Comparison of ENCODE assay signal across 9 cellular contexts in the genomic region with DNA sequence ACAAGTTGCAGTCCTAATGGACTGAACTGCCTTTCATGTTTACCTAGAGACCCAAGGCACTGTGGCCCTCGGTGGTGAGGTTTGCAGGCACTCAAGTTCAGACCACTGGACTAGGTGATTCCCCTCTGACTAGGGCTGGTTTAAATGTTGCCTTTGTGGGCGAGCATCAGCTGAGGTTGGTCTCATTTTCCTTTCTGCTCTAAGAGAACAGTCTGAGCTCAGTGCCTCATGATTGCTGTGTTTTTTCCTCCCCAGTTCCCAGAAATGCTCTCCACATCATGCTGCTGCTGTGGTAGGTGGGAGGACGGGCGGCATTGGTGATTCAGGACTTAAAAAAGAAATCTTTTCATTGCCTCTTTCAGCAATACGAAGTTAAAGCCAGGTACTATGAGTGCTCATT.
A peak's percentile ranks its signal among the peaks of the same experiment; 100 is the strongest.
DNase-seq lines count a peak whose midpoint lies in the region; ATAC-seq lines count a peak whose summit lies in the region.
"Had no signal": no experiment of that assay in that cellular context is flagged by ENCODE, and none has a peak within 500 bp of the region (broad histone marks: within the 10 kb centered on the region; RNA-seq: fewer than 3 reads in every experiment).

No MANE protein-coding gene starts in this region.

- ATAC-seq in GM21825 (IDR thresholded peaks at IDR 0.05; ENCODE audit: unreplicated experiment) = peak; percentile 92
- peak; percentile 97 for ATAC-seq in HG03460 (IDR thresholded peaks at IDR 0.05; ENCODE audit: unreplicated experiment)

- CTCF ChIA-PET in activated CD4-positive, alpha-beta T cell treated with anti-CD3 and anti-CD28 coated beads, Interleukin-2, amount 10 ng/mL, durations not matched to agents 7 days and 5 days (lab: Charles Lee) = interaction anchor here (0.5 to 1.4 kb wide), 4 partner anchors 15 to 411 kb away, joined by 3 to 6 read pairs (median 3); no protein-coding TSS in a partner anchor

- H3K27ac Mint-ChIP-seq in activated CD4-positive, alpha-beta T cell treated with anti-CD3 and anti-CD28 coated beads, Interleukin-2, amount 10 ng/mL, durations not matched to agents 7 days and 5 days = no peak overlapping the region

- H3K27me3 Mint-ChIP-seq in activated CD4-positive, alpha-beta T cell treated with anti-CD3 and anti-CD28 coated beads, Interleukin-2, amount 10 ng/mL, durations not matched to agents 7 days and 5 days = peaks cover 4% of the 10 kb centered on the region

- H3K4me1 Mint-ChIP-seq in activated CD4-positive, alpha-beta T cell treated with anti-CD3 and anti-CD28 coated beads, Interleukin-2, amount 10 ng/mL, durations not matched to agents 7 days and 5 days = peaks cover 12% of the 10 kb centered on the region

- H3K4me3 Mint-ChIP-seq in activated CD4-positive, alpha-beta T cell treated with anti-CD3 and anti-CD28 coated beads, Interleukin-2, amount 10 ng/mL, durations not matched to agents 7 days and 5 days = no peak overlapping the region

- DNase-seq in activated CD4-positive, alpha-beta T cell treated with anti-CD3 and anti-CD28 coated beads, Interleukin-2, amount 10 ng/mL, durations not matched to agents 7 days and 5 days = peak; percentile 24
- no peak for DNase-seq in activated CD4-positive, alpha-beta T cell treated with anti-CD3 and anti-CD28 coated beads for 1 hour
- peak; percentile 47 for DNase-seq in stimulated activated CD8-positive, alpha-beta memory T cell treated with anti-CD3 and anti-CD28 coated beads, Interleukin-4, amount 100 ng/mL, for 48 hours
- no peak for DNase-seq in NCI-H526 (lab: John Stamatoyannopoulos, UW)
- DNase-seq in DMS79 treated with DMSO at 0.1 percent for 48 hours (lab: John Stamatoyannopoulos, UW) = no peak
- no peak for DNase-seq in activated gamma-delta T cell (lab: John Stamatoyannopoulos, UW)
- DNase-seq: RPMI8226 had no signal

- H3K9me3 Mint-ChIP-seq in activated CD4-positive, alpha-beta T cell treated with anti-CD3 and anti-CD28 coated beads, Interleukin-2, amount 10 ng/mL, durations not matched to agents 7 days and 5 days = no peaks in the 10 kb centered on the region

- H3K36me3 Mint-ChIP-seq in activated CD4-positive, alpha-beta T cell treated with anti-CD3 and anti-CD28 coated beads, Interleukin-2, amount 10 ng/mL, durations not matched to agents 7 days and 5 days (ENCODE audit: low read depth) = no peaks in the 10 kb centered on the region

- POLR2A ChIA-PET in activated CD4-positive, alpha-beta T cell treated with anti-CD3 and anti-CD28 coated beads, Interleukin-2, amount 10 ng/mL, durations not matched to agents 7 days and 5 days (lab: Charles Lee) = no interaction called here

Comparison
In these comparisons a context has a peak if more than half of its experiments do, and no peak if none do; other contexts are left out.
1. DNase-seq: peak in activated CD4-positive, alpha-beta T cell treated with anti-CD3 and anti-CD28 coated beads, Interleukin-2, amount 10 ng/mL, durations not matched to agents 7 days and 5 days (single experiment) and stimulated activated CD8-positive, alpha-beta memory T cell treated with anti-CD3 and anti-CD28 coated beads, Interleukin-4, amount 100 ng/mL, for 48 hours (single experiment); none in activated CD4-positive, alpha-beta T cell treated with anti-CD3 and anti-CD28 coated beads for 1 hour (single experiment), NCI-H526 (0 of 2), DMS79 treated with DMSO at 0.1 percent for 48 hours (single experiment) and activated gamma-delta T cell (single experiment).